In genomic region chr22:17919276-17920144, GRCh38 we compare ENCODE assay signal across 11 cellular contexts.
DNase-seq lines count a peak whose midpoint lies in the region; FAIRE-seq and TF ChIP-seq lines count a peak whose summit lies in the region.
"Had no signal": no experiment of that assay in that cellular context is flagged by ENCODE, and none has a peak within 500 bp of the region (broad histone marks: within the 10 kb centered on the region; RNA-seq: fewer than 3 reads in every experiment).

No MANE protein-coding gene starts in this region.

- no peak overlapping the region for H3K4me2 ChIP-seq in osteoblast (ENCODE audit: insufficient read depth, low read length)

- intact Hi-C loops in Calu3 (cut with micrococcal nuclease; ENCODE audit: unreplicated experiment) = loop anchor here (5.0 kb wide), 1 partner anchor 158 kb away; the partner anchor contains the start of gene PEX26

- no peaks in the 10 kb centered on the region for H3K27me3 ChIP-seq in osteoblast (ENCODE audit: insufficient read depth, low read length)

- DNase-seq in Calu3 (no peak), RWPE1 (ENCODE audit: low spot score) (no peak), glutamatergic neuron (no peak), osteoblast (ENCODE audit: insufficient read length, low spot score, missing footprints) (peak; percentile 61), frontal cortex (ENCODE audit: low spot score in 2 of 2) (no peak), HuH-7.5 (ENCODE audit: low spot score) (no peak), germinal center (ENCODE audit: low spot score) (no peak)
- no peak for DNase-seq in activated naive CD4-positive, alpha-beta T cell treated with anti-CD3 and anti-CD28 coated beads, Interleukin-2, amount 50 U/mL, for 16 hours
- DNase-seq: activated CD8-positive, alpha-beta memory T cell treated with anti-CD3 and anti-CD28 coated beads, Interleukin-2, amount 50 U/mL, for 4 hours; occipital lobe; T-helper 2 cell had no signal

- H2AFZ ChIP-seq in osteoblast (ENCODE audit: low read length) = no peak overlapping the region

- H3K27ac ChIP-seq in RWPE1 (peak overlapping the region; percentile 84), osteoblast (ENCODE audit: low read depth, low read length) (no peak overlapping the region)

- no peaks in the 10 kb centered on the region for H3K36me3 ChIP-seq in osteoblast (ENCODE audit: insufficient read depth, low read length)

- POLR2A ChIA-PET in RWPE1 (lab: Yijun Ruan, JAX; ENCODE audit: low non-redundant PET) = no interaction called here

- H3K4me3 ChIP-seq in osteoblast (ENCODE audit: insufficient read depth, low read length) = no peak overlapping the region

- CTCF ChIA-PET in Calu3 (lab: Charles Lee) (interaction anchor here (0.6 to 2.2 kb wide), 5 partner anchors 64 to 1696 kb away, joined by 3 to 10 read pairs (median 3); no protein-coding TSS in a partner anchor), RWPE1 (lab: Yijun Ruan, JAX) (no interaction called here)

- BruUV-seq in Calu3 (replicated peaks; lab: Mats Ljungman, UMichigan) = no TSS peak

- no peaks in the 10 kb centered on the region for H3K36me3 Mint-ChIP-seq in Calu3 (ENCODE audit: insufficient read depth, unreplicated experiment)
- no peaks in the 10 kb centered on the region for H3K36me3 Mint-ChIP-seq in glutamatergic neuron (ENCODE audit: unreplicated experiment)

- H4K20me1 ChIP-seq in osteoblast (ENCODE audit: insufficient read depth, low read length) = peaks cover 82% of the 10 kb centered on the region

- no peak overlapping the region for H3K27ac Mint-ChIP-seq in Calu3 (ENCODE audit: unreplicated experiment)
- H3K27ac Mint-ChIP-seq in glutamatergic neuron (ENCODE audit: unreplicated experiment) = peak overlapping the region; percentile 68

- FAIRE-seq in frontal cortex (lab: Jason Lieb, UNC) = no peak

- peaks cover 83% of the 10 kb centered on the region for H3K79me2 ChIP-seq in osteoblast (ENCODE audit: insufficient read depth, low read length)

- no peaks in the 10 kb centered on the region for H3K9me3 ChIP-seq in osteoblast (ENCODE audit: low read depth, low read length)

- H3K9me3 Mint-ChIP-seq in Calu3 (ENCODE audit: low read depth, unreplicated experiment) (no peaks in the 10 kb centered on the region), glutamatergic neuron (ENCODE audit: unreplicated experiment) (peaks cover 4% of the 10 kb centered on the region)

- H3K27me3 Mint-ChIP-seq in Calu3 (ENCODE audit: unreplicated experiment) (no peaks in the 10 kb centered on the region), glutamatergic neuron (ENCODE audit: unreplicated experiment) (peaks cover 4% of the 10 kb centered on the region)

- H3K4me1 Mint-ChIP-seq in Calu3 (ENCODE audit: low read depth, unreplicated experiment) (peaks cover 50% of the 10 kb centered on the region), glutamatergic neuron (ENCODE audit: low read depth, unreplicated experiment) (peaks cover 36% of the 10 kb centered on the region)

- TF ChIP-seq CTCF in Calu3 (IDR thresholded peaks at IDR 0.05; ENCODE audit: unreplicated experiment) (no peak), RWPE1 (conservative IDR thresholded peaks at IDR 0.05; ENCODE audit: low read depth) (no peak), glutamatergic neuron (IDR thresholded peaks at IDR 0.05; ENCODE audit: partially characterized antibody, unreplicated experiment) (no peak), osteoblast (IDR thresholded peaks at IDR 0.05; ENCODE audit: extremely low read depth, low read depth, low read length) (no peak)

- H3K4me3 Mint-ChIP-seq in Calu3 (ENCODE audit: low read depth, unreplicated experiment) (peak overlapping the region; percentile 32), glutamatergic neuron (ENCODE audit: unreplicated experiment) (peak overlapping the region; percentile 58)

- H3K4me1 ChIP-seq in osteoblast (ENCODE audit: insufficient read depth, low read length) = peaks cover 38% of the 10 kb centered on the region
